8 cellular contexts compared by ENCODE assay signal in the genomic region with DNA sequence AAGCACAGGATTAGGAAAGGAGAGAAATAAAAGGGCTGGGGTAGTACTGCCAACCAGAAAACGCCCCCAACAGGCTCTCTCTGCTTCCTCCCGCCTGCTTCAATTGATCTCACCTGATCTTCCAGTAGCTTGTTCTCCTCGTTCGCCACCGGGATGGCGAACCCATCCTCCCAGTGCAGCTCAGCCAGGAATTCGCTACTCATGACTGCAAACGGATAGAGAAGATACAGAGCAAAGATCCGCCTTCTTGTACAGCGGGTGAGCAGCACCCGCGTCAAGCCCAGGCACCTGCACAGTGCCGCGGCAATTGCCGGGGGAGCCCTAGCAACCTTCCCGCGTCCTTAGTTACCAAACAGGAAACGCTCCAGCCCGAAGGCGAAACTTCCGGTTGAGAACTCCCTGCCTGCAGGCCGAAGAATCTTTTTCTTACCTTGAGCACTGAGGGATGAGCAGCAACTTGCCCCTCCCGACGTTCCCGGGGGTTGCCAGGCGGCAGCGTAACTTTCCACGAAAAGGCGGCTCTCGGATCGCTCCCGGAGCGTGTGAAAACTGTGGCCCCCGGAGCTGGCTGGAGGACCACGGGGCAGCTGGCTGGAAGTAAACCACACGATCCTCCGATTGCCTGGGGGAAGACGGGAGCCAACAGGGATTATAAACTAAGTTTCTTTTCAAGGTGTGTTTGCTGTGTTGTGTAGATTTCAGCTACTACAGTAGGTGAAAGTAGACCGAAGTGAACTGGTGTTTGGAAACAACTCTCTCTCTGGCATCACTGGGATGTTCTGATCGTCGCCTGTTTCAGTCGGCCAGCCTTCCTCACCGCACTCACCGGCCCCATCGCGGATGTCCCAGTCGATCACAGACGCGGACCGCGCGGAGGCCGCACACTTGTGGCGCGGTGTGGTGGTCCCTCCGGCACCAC. TPM values are rescaled to one million over a fixed set of nuclear protein-coding genes. Genes with fewer than 3 reads are reported as not detected.
DNase-seq lines count a peak whose midpoint lies in the region; ATAC-seq, FAIRE-seq and TF ChIP-seq lines count a peak whose summit lies in the region.

A gene (minus strand): TSS at position 312 of the 919 bp plus-strand sequence. CDS start 109 bp downstream, at position 203.

- no peaks in the 10 kb centered on the region for H3K9me3 Mint-ChIP-seq in activated naive CD4-positive, alpha-beta T cell treated with anti-CD3 and anti-CD28 coated beads, Interleukin-2, amount 50 U/mL, for 24 hours

- peaks cover 6% of the 10 kb centered on the region; the same call in 1 of the 2 replicates for H3K27me3 ChIP-seq in HUES64 (ENCODE audit: insufficient read depth, low read length)
- peaks cover 24% of the 10 kb centered on the region for H3K27me3 ChIP-seq in RWPE2 (ENCODE audit: insufficient read depth, poor library complexity, severe bottlenecking)
- H3K27me3 ChIP-seq in pancreas = peaks cover 0 to 6% (median 0%) of the 10 kb centered on the region in 4 donors
- H3K27me3 ChIP-seq in tibial nerve = peaks cover 0 to 4% of the 10 kb centered on the region in 2 donors

- H3K4me3 Mint-ChIP-seq in activated naive CD4-positive, alpha-beta T cell treated with anti-CD3 and anti-CD28 coated beads, Interleukin-2, amount 50 U/mL, for 24 hours = peak within 1 kb of the TSS; percentile 87

- H3K4me3 ChIP-seq in HUES64 (ENCODE audit: low read length) (peak within 1 kb of the TSS; percentile 88), RWPE2 (ENCODE audit: severe bottlenecking) (peak within 1 kb of the TSS; percentile 45), pancreas (peak within 1 kb of the TSS; percentile 55 to 70 (median 61)), tibial nerve (peak within 1 kb of the TSS; percentile 44 to 67 (median 64))

- no peak for FAIRE-seq in pancreas (lab: Jason Lieb, UNC)

- DNase-seq in DMS114 treated with DMSO at 0.1 percent for 48 hours (lab: John Stamatoyannopoulos, UW; ENCODE audit: unreplicated experiment) (peak; percentile 42), RWPE2 (ENCODE audit: low spot score) (peak; percentile 62), head of caudate nucleus (peak; percentile 52 to 91 (median 78)), pancreas (peak; percentile 76 to 87 (median 82)), tibial nerve (ENCODE audit: low spot score in 2 of 2) (peak in 1 of 2 donors; percentile 40)

- no peak within 1 kb of the TSS for H3K27ac Mint-ChIP-seq in activated naive CD4-positive, alpha-beta T cell treated with anti-CD3 and anti-CD28 coated beads, Interleukin-2, amount 50 U/mL, for 24 hours

- H3K9me3 ChIP-seq in HUES64 (ENCODE audit: insufficient read depth, low read depth, low read length) (no peaks in the 10 kb centered on the region), RWPE2 (ENCODE audit: severe bottlenecking) (no peaks in the 10 kb centered on the region), pancreas (no peaks in the 10 kb centered on the region), tibial nerve (no peaks in the 10 kb centered on the region)

- H3K36me3 Mint-ChIP-seq in activated naive CD4-positive, alpha-beta T cell treated with anti-CD3 and anti-CD28 coated beads, Interleukin-2, amount 50 U/mL, for 24 hours = no peaks in the 10 kb centered on the region

- peaks cover 7% of the 10 kb centered on the region; the same call in 1 of the 2 replicates for H3K4me1 ChIP-seq in HUES64 (ENCODE audit: insufficient read depth, low read length)
- H3K4me1 ChIP-seq in RWPE2 (ENCODE audit: insufficient read depth, poor library complexity, severe bottlenecking) = peaks cover 7% of the 10 kb centered on the region
- peaks cover 0 to 7% (median 5%) of the 10 kb centered on the region in 3 donors for H3K4me1 ChIP-seq in pancreas
- H3K4me1 ChIP-seq in tibial nerve = peaks cover 0 to 21% (median 7%) of the 10 kb centered on the region in 4 donors

- no peak within 1 kb of the TSS for H3K27ac ChIP-seq in HUES64 (ENCODE audit: low read depth, low read length)
- no peak within 1 kb of the TSS for H3K27ac ChIP-seq in RWPE2 (ENCODE audit: poor library complexity, severe bottlenecking)
- peak within 1 kb of the TSS; percentile 40 to 66 (median 62) for H3K27ac ChIP-seq in pancreas
- peak within 1 kb of the TSS in 1 of 4 donors; percentile 39 for H3K27ac ChIP-seq in tibial nerve

- intact Hi-C loops in head of caudate nucleus (cut with DNase I) (no loop called here), pancreas (cut with DNase I) (no loop called here)

- peak within 1 kb of the TSS; percentile 24 for H3K9ac ChIP-seq in HUES64 (ENCODE audit: low read depth, low read length)

- WGBS in HUES64 = under 1% methylated on average over 56 of the region's 56 CpGs
- WGBS in pancreas, 2 donors = 0 to 1% methylated on average over 56 of the region's 56 CpGs
- WGBS in tibial nerve, 2 donors = 1% methylated on average over 56 of the region's 56 CpGs

- H3K36me3 ChIP-seq in HUES64 (ENCODE audit: insufficient read depth, low read length) (no peaks in the 10 kb centered on the region), RWPE2 (ENCODE audit: low read depth) (no peaks in the 10 kb centered on the region), pancreas (no peaks in the 10 kb centered on the region), tibial nerve (no peaks in the 10 kb centered on the region)

- TF ChIP-seq CTCF in RWPE2 (IDR thresholded peaks at IDR 0.05; ENCODE audit: poor library complexity, severe bottlenecking) = no peak
- no peak for TF ChIP-seq CTCF in pancreas (IDR thresholded peaks at IDR 0.05)
- TF ChIP-seq CTCF in tibial nerve (IDR thresholded peaks at IDR 0.05) = no peak

- peaks cover 20% of the 10 kb centered on the region for H3K4me1 Mint-ChIP-seq in activated naive CD4-positive, alpha-beta T cell treated with anti-CD3 and anti-CD28 coated beads, Interleukin-2, amount 50 U/mL, for 24 hours

- H3K27me3 Mint-ChIP-seq in activated naive CD4-positive, alpha-beta T cell treated with anti-CD3 and anti-CD28 coated beads, Interleukin-2, amount 50 U/mL, for 24 hours = peaks cover 35% of the 10 kb centered on the region

- TF ChIP-seq POLR2A in tibial nerve (IDR thresholded peaks at IDR 0.05) = no peak

- peak; percentile 100 for ATAC-seq in GM21528 (IDR thresholded peaks at IDR 0.05; ENCODE audit: low FRiP score, unreplicated experiment)
- peak; percentile 88 for ATAC-seq in RWPE2 (ENCODE audit: low read depth)
- peak; percentile 93 to 99 (median 98) for ATAC-seq in pancreas

- peak in 1 of 2 donors; percentile 6 for TF ChIP-seq EP300 in tibial nerve (IDR thresholded peaks at IDR 0.05)

RNA-seq across cellular contexts. Expression of the gene that starts here (rescaled TPM):
- 0.85 TPM for polyA plus RNA-seq in HUES64 (2013, experiment 1 of 2)
- 0.51 TPM for polyA plus RNA-seq in HUES64 (2013, experiment 2 of 2)
- total RNA-seq in pancreas = under 1 TPM in 1 of 6 donors, not detected in 5; 0.09 TPM
- polyA plus RNA-seq in pancreas = under 1 TPM in 1 of 2 donors, not detected in 1; 0.16 TPM
- under 1 TPM in 1 of 4 donors, not detected in 3; 0.42 TPM for total RNA-seq in tibial nerve

Comparison
In these comparisons a context has a peak if more than half of its experiments do, and no peak if none do; other contexts are left out.
1. Peak in DNase-seq, ATAC-seq, H3K4me3 ChIP-seq and H3K27ac ChIP-seq in pancreas; RNA of the gene not detected or under 1 TPM.